Comparison of ENCODE assay signal across 8 cellular contexts in the genomic region with DNA sequence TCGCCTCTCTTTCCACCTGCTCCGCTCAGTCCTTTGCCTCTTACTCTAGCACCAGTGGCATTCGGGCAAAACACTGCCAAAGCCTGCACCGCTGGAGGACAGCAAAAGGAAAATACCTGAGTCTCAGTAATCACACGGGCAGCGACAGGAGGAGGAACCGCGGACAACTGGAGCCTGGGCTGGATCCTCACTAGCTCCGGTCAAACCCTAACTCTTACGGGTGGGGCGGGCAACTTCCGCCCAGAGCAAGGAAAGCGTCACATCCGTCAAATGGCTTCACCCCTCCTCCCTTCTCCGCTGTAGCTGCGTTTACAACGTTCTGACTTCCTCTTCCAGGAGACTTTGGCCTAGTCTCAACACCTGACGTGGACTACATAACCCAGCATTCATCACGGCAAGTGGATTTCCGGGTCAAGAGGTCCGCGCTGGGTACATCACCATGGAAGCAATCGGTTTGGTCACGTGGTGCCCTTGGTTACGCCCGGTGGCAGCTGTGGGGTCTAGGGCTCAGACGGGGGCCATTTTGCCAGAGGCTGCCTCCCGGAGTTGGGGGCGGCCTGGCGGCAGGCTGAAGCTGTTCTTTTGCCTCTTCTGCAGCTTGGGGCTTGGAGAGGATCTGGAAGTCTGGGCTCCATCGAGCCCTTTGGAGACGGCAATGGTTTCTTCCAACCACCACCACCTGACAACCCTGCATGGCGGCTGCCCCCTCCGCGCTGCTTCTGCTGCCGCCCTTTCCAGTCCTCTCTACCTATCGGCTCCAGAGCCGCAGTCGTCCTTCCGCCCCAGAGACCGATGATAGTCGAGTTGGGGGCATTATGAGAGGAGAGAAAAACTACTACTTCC. TPM values are rescaled to one million over a fixed set of nuclear protein-coding genes. Genes with fewer than 3 reads are reported as not detected.
DNase-seq lines count a peak whose midpoint lies in the region; ATAC-seq, FAIRE-seq and TF ChIP-seq lines count a peak whose summit lies in the region.

TSS of gene KLHL28 (minus strand) at position 218 of the 843 bp plus-strand sequence. CDS start 16,019 bp downstream, outside the sequence.
TSS of gene TOGARAM1 (plus strand) at position 461 of the 843 bp plus-strand sequence. CDS start at position 693, 232 bp downstream.

- H3K27me3 ChIP-seq in DOHH2 (ENCODE audit: control insufficient read depth, low read length), result no peaks in the 10 kb centered on the region
- H3K27me3 ChIP-seq in GM23248 (replicated peaks; ENCODE audit: insufficient read depth), result no peaks in the 10 kb centered on the region
- no peaks in the 10 kb centered on the region for H3K27me3 ChIP-seq in Karpas-422 (ENCODE audit: low read length)
- no peaks in the 10 kb centered on the region for H3K27me3 ChIP-seq in naive thymus-derived CD4-positive, alpha-beta T cell (ENCODE audit: control insufficient read depth in 2 of 2, insufficient read depth in 2 of 2, low read length in 2 of 2)

- DNase-seq in GM23248 (peak; percentile 100), Karpas-422 (peak; percentile 100), RCC 7860 (ENCODE audit: low spot score) (peak; percentile 94), fibroblast of mammary gland (ENCODE audit: low read depth) (peak; percentile 100)
- peak; percentile 96 for DNase-seq in activated T-helper 1 cell treated with anti-CD3 and anti-CD28 coated beads, Interleukin-12 subunit alpha, Interleukin-12 subunit beta, Interleukin-2, Interleukin-4 antibody, amounts not matched to agents 30 ng/mL and 10 ng/mL and 1 ng/mL, durations not matched to agents 14 hours and 24 hours and 36 hours (ENCODE audit: low spot score)
- DNase-seq in naive thymus-derived CD4-positive, alpha-beta T cell, result peak; percentile 79 to 100 (median 96)
- peak; percentile 98 for DNase-seq in stimulated activated naive B cell treated with anti-CD40 and anti-IgM and Interleukin-4, amounts not matched to agents 10 μg/mL and 1 μg/mL and 100 μg/mL, for 72 hours

- H3K4me3 ChIP-seq in DOHH2 (ENCODE audit: low read length) (peak within 1 kb of the TSS; percentile 96), GM23248 (peak within 1 kb of the TSS; percentile 95), Karpas-422 (ENCODE audit: low read length) (peak within 1 kb of the TSS; percentile 78), fibroblast of mammary gland (ENCODE audit: control insufficient read depth, low read depth, low read length) (peak within 1 kb of the TSS; percentile 94)
- H3K4me3 ChIP-seq in naive thymus-derived CD4-positive, alpha-beta T cell (ENCODE audit: low read length), result peak within 1 kb of the TSS; percentile 99

- no peaks in the 10 kb centered on the region for H3K9me3 ChIP-seq in DOHH2 (ENCODE audit: control insufficient read depth, insufficient read depth, low read length)
- no peaks in the 10 kb centered on the region for H3K9me3 ChIP-seq in GM23248 (ENCODE audit: low read depth)
- H3K9me3 ChIP-seq in Karpas-422 (ENCODE audit: low read length), result no peaks in the 10 kb centered on the region
- peaks cover 0 to 12% (median 11%) of the 10 kb centered on the region in 3 experiments for H3K9me3 ChIP-seq in naive thymus-derived CD4-positive, alpha-beta T cell (ENCODE audit: control insufficient read depth in 2 of 3, low read length in 3 of 3)

- FAIRE-seq in RCC 7860 (lab: Jason Lieb, UNC), result peak; percentile 82

- intact Hi-C loops in activated T-helper 1 cell treated with anti-CD3 and anti-CD28 coated beads, Interleukin-12 subunit alpha, Interleukin-12 subunit beta, Interleukin-2, Interleukin-4 antibody, amounts not matched to agents 30 ng/mL and 10 ng/mL and 1 ng/mL, durations not matched to agents 14 hours and 24 hours and 36 hours (cut with micrococcal nuclease), result loop anchor here (1.0 to 2.0 kb wide), 9 partner anchors 20 to 306 kb away; partner anchors contain the start of genes FANCM, MIS18BP1 and PRPF39
- intact Hi-C loops in naive thymus-derived CD4-positive, alpha-beta T cell (cut with micrococcal nuclease), result loop anchor here (1.0 to 5.0 kb wide), 8 partner anchors 18 to 306 kb away; partner anchors contain the start of genes FKBP3 (in 2 of the 2), MIS18BP1 (in 2 of the 2) and PRPF39 (in 2 of the 2)

- CTCF ChIA-PET in naive thymus-derived CD4-positive, alpha-beta T cell (lab: Charles Lee), result interaction anchor here (0.6 to 1.3 kb wide), 4 partner anchors 42 to 306 kb away, joined by 3 read pairs; partner anchors contain the start of gene FANCM

- H3K9me2 ChIP-seq in DOHH2 (replicated peaks; ENCODE audit: control insufficient read depth, low read length) (no peaks in the 10 kb centered on the region), GM23248 (ENCODE audit: insufficient read depth) (no peaks in the 10 kb centered on the region), Karpas-422 (replicated peaks; ENCODE audit: insufficient read depth, low read length) (no peaks in the 10 kb centered on the region)

- no peaks in the 10 kb centered on the region for H3K27me3 Mint-ChIP-seq in activated T-helper 1 cell treated with anti-CD3 and anti-CD28 coated beads, Interleukin-12 subunit alpha, Interleukin-12 subunit beta, Interleukin-2, Interleukin-4 antibody, amounts not matched to agents 30 ng/mL and 10 ng/mL and 1 ng/mL, durations not matched to agents 14 hours and 24 hours and 36 hours (ENCODE audit: insufficient read depth)
- no peaks in the 10 kb centered on the region for H3K27me3 Mint-ChIP-seq in naive thymus-derived CD4-positive, alpha-beta T cell
- no peaks in the 10 kb centered on the region for H3K27me3 Mint-ChIP-seq in stimulated activated naive B cell treated with anti-CD40 and anti-IgM and Interleukin-4, amounts not matched to agents 10 μg/mL and 1 μg/mL and 100 μg/mL, for 72 hours

- H3F3A ChIP-seq in DOHH2 (ENCODE audit: control insufficient read depth, insufficient read depth), result no peaks in the 10 kb centered on the region
- H3F3A ChIP-seq in GM23248 (ENCODE audit: insufficient read depth), result peaks cover 28% of the 10 kb centered on the region

- no peak within 1 kb of the TSS for H3K4me3 Mint-ChIP-seq in activated T-helper 1 cell treated with anti-CD3 and anti-CD28 coated beads, Interleukin-12 subunit alpha, Interleukin-12 subunit beta, Interleukin-2, Interleukin-4 antibody, amounts not matched to agents 30 ng/mL and 10 ng/mL and 1 ng/mL, durations not matched to agents 14 hours and 24 hours and 36 hours
- no peak within 1 kb of the TSS for H3K4me3 Mint-ChIP-seq in naive thymus-derived CD4-positive, alpha-beta T cell
- H3K4me3 Mint-ChIP-seq in stimulated activated naive B cell treated with anti-CD40 and anti-IgM and Interleukin-4, amounts not matched to agents 10 μg/mL and 1 μg/mL and 100 μg/mL, for 72 hours, result no peak within 1 kb of the TSS

- POLR2A ChIA-PET in naive thymus-derived CD4-positive, alpha-beta T cell (lab: Charles Lee), result interaction anchor here (0.5 to 4.1 kb wide), 20 partner anchors 10 to 291 kb away, joined by 3 to 64 read pairs (median 4); partner anchors contain the start of genes FANCM, FKBP3, MIS18BP1 and PRPF39

- peaks cover 28% of the 10 kb centered on the region for H3K4me1 ChIP-seq in DOHH2 (ENCODE audit: control insufficient read depth, low read length)
- peaks cover 45% of the 10 kb centered on the region for H3K4me1 ChIP-seq in GM23248 (ENCODE audit: insufficient read depth)
- peaks cover 42% of the 10 kb centered on the region for H3K4me1 ChIP-seq in Karpas-422 (ENCODE audit: low read length)
- peaks cover 34 to 48% of the 10 kb centered on the region in 2 donors for H3K4me1 ChIP-seq in naive thymus-derived CD4-positive, alpha-beta T cell (ENCODE audit: control insufficient read depth in 2 of 2, insufficient read depth in 2 of 2, low read length in 2 of 2)

- peak within 1 kb of the TSS; percentile 81 for H3K4me2 ChIP-seq in DOHH2 (ENCODE audit: low read length)
- peak within 1 kb of the TSS; percentile 98 for H3K4me2 ChIP-seq in GM23248 (ENCODE audit: unreplicated experiment)
- H3K4me2 ChIP-seq in Karpas-422 (ENCODE audit: low read depth, low read length, poor library complexity, severe bottlenecking), result peak within 1 kb of the TSS; percentile 88

- H2AFZ ChIP-seq in GM23248, result peak within 1 kb of the TSS; percentile 96
- peak within 1 kb of the TSS; percentile 46; the same call in 1 of the 2 replicates for H2AFZ ChIP-seq in Karpas-422 (ENCODE audit: low read length)

- TF ChIP-seq CTCF in DOHH2 (IDR thresholded peaks at IDR 0.05; ENCODE audit: low read depth, low read length, poor library complexity, severe bottlenecking), result no peak
- no peak for TF ChIP-seq CTCF in fibroblast of mammary gland (conservative IDR thresholded peaks at IDR 0.05; ENCODE audit: control insufficient read depth, insufficient read depth, low read depth, low read length)

- H3K27ac Mint-ChIP-seq in activated T-helper 1 cell treated with anti-CD3 and anti-CD28 coated beads, Interleukin-12 subunit alpha, Interleukin-12 subunit beta, Interleukin-2, Interleukin-4 antibody, amounts not matched to agents 30 ng/mL and 10 ng/mL and 1 ng/mL, durations not matched to agents 14 hours and 24 hours and 36 hours, result no peak within 1 kb of the TSS
- H3K27ac Mint-ChIP-seq in naive thymus-derived CD4-positive, alpha-beta T cell, result peak within 1 kb of the TSS in 1 of 9 donors; percentile 40
- H3K27ac Mint-ChIP-seq in stimulated activated naive B cell treated with anti-CD40 and anti-IgM and Interleukin-4, amounts not matched to agents 10 μg/mL and 1 μg/mL and 100 μg/mL, for 72 hours, result no peak within 1 kb of the TSS

- H3K9me3 Mint-ChIP-seq in activated T-helper 1 cell treated with anti-CD3 and anti-CD28 coated beads, Interleukin-12 subunit alpha, Interleukin-12 subunit beta, Interleukin-2, Interleukin-4 antibody, amounts not matched to agents 30 ng/mL and 10 ng/mL and 1 ng/mL, durations not matched to agents 14 hours and 24 hours and 36 hours, result no peaks in the 10 kb centered on the region
- H3K9me3 Mint-ChIP-seq in naive thymus-derived CD4-positive, alpha-beta T cell, result peaks cover 0 to 42% (median 22%) of the 10 kb centered on the region in 11 donors
- H3K9me3 Mint-ChIP-seq in stimulated activated naive B cell treated with anti-CD40 and anti-IgM and Interleukin-4, amounts not matched to agents 10 μg/mL and 1 μg/mL and 100 μg/mL, for 72 hours, result no peaks in the 10 kb centered on the region

- H3K36me3 ChIP-seq in DOHH2 (ENCODE audit: control insufficient read depth, low read length) (peaks cover 12% of the 10 kb centered on the region), GM23248 (ENCODE audit: low read depth) (no peaks in the 10 kb centered on the region), Karpas-422 (ENCODE audit: insufficient read depth, low read length) (peaks cover 6% of the 10 kb centered on the region)
- peaks cover 0 to 5% (median 0%) of the 10 kb centered on the region in 3 experiments for H3K36me3 ChIP-seq in naive thymus-derived CD4-positive, alpha-beta T cell (ENCODE audit: control insufficient read depth in 2 of 3, insufficient read depth in 3 of 3, low read length in 3 of 3)

- H3K4me1 Mint-ChIP-seq in activated T-helper 1 cell treated with anti-CD3 and anti-CD28 coated beads, Interleukin-12 subunit alpha, Interleukin-12 subunit beta, Interleukin-2, Interleukin-4 antibody, amounts not matched to agents 30 ng/mL and 10 ng/mL and 1 ng/mL, durations not matched to agents 14 hours and 24 hours and 36 hours (ENCODE audit: low read depth), result peaks cover 42% of the 10 kb centered on the region
- peaks cover 33 to 68% (median 54%) of the 10 kb centered on the region in 7 donors for H3K4me1 Mint-ChIP-seq in naive thymus-derived CD4-positive, alpha-beta T cell
- peaks cover 21 to 35% of the 10 kb centered on the region in 2 donors for H3K4me1 Mint-ChIP-seq in stimulated activated naive B cell treated with anti-CD40 and anti-IgM and Interleukin-4, amounts not matched to agents 10 μg/mL and 1 μg/mL and 100 μg/mL, for 72 hours

- peak; percentile 95 for ATAC-seq in naive thymus-derived CD4-positive, alpha-beta T cell
- ATAC-seq in stimulated activated naive B cell treated with anti-CD40 and anti-IgM and Interleukin-4, amounts not matched to agents 10 μg/mL and 1 μg/mL and 100 μg/mL, for 72 hours (replicated peaks), result peak; percentile 94 to 95

- H3K79me2 ChIP-seq in DOHH2 (ENCODE audit: control insufficient read depth, low read length), result peaks cover 96% of the 10 kb centered on the region
- H3K79me2 ChIP-seq in GM23248 (ENCODE audit: insufficient read depth), result peaks cover 95% of the 10 kb centered on the region
- peaks cover 95% of the 10 kb centered on the region for H3K79me2 ChIP-seq in Karpas-422 (ENCODE audit: low read length)

- H4K20me1 ChIP-seq in DOHH2 (ENCODE audit: control insufficient read depth, insufficient read depth, low read depth, low read length) (peaks cover 2% of the 10 kb centered on the region; the same call in 1 of the 2 replicates), GM23248 (ENCODE audit: insufficient read depth) (no peaks in the 10 kb centered on the region; the same call in 1 of the 2 replicates), Karpas-422 (ENCODE audit: insufficient read depth, low read depth, low read length) (peaks cover 4% of the 10 kb centered on the region; the same call in 1 of the 2 replicates)

- H3K9ac ChIP-seq in GM23248, result peak within 1 kb of the TSS; percentile 93
- H3K9ac ChIP-seq in Karpas-422 (ENCODE audit: low read length), result peak within 1 kb of the TSS; percentile 80

- 0 to 1% methylated on average over 41 to 42 of the region's 42 CpGs for WGBS in GM23248 (ENCODE audit: low coverage in 1 of 2, low lambda C conversion rate in 2 of 2, missing lambda C conversion rate in 2 of 2), 2 experiments

- in situ Hi-C loops in GM23248 (cut with MboI), result no loop called here

- peaks cover 11% of the 10 kb centered on the region for H3K36me3 Mint-ChIP-seq in activated T-helper 1 cell treated with anti-CD3 and anti-CD28 coated beads, Interleukin-12 subunit alpha, Interleukin-12 subunit beta, Interleukin-2, Interleukin-4 antibody, amounts not matched to agents 30 ng/mL and 10 ng/mL and 1 ng/mL, durations not matched to agents 14 hours and 24 hours and 36 hours (ENCODE audit: low read depth)
- peaks cover 10 to 21% (median 15%) of the 10 kb centered on the region in 5 donors for H3K36me3 Mint-ChIP-seq in naive thymus-derived CD4-positive, alpha-beta T cell
- H3K36me3 Mint-ChIP-seq in stimulated activated naive B cell treated with anti-CD40 and anti-IgM and Interleukin-4, amounts not matched to agents 10 μg/mL and 1 μg/mL and 100 μg/mL, for 72 hours, result peaks cover 15 to 21% of the 10 kb centered on the region in 2 donors

- H3K27ac ChIP-seq in DOHH2 (ENCODE audit: low read depth, low read length) (peak within 1 kb of the TSS; percentile 65), GM23248 (peak within 1 kb of the TSS; percentile 90), Karpas-422 (ENCODE audit: low read length) (peak within 1 kb of the TSS; percentile 65)
- peak within 1 kb of the TSS; percentile 91 for H3K27ac ChIP-seq in naive thymus-derived CD4-positive, alpha-beta T cell (ENCODE audit: low read depth, low read length)

RNA-seq across cellular contexts. Expression of gene KLHL28, which starts in this region (rescaled TPM):
- 10.3 and 11.9 TPM in 2 replicates for total RNA-seq in GM23248 (2014; rRNA removed; shearing (Covaris generic))
- polyA plus RNA-seq in GM23248 (2016; fragmentation: Nextera tagmentation; extraction: Ambion mirVana), result 10.9 and 13.1 TPM in 2 replicates
- total RNA-seq in Karpas-422 (2014; rRNA removed; shearing (Covaris generic); ENCODE audit: low replicate concordance), result 12.8 and 31.4 TPM in 2 replicates
- total RNA-seq in activated T-helper 1 cell treated with anti-CD3 and anti-CD28 coated beads, Interleukin-12 subunit alpha, Interleukin-12 subunit beta, Interleukin-2, Interleukin-4 antibody, amounts not matched to agents 30 ng/mL and 10 ng/mL and 1 ng/mL, durations not matched to agents 14 hours and 24 hours and 36 hours, result 15.9 and 16.9 TPM in 2 replicates
- total RNA-seq in naive thymus-derived CD4-positive, alpha-beta T cell, result 10 to 100 TPM; 22.1 to 50.2 (median 41.4) TPM
- 10 to 100 TPM; 41.0 to 48.9 TPM for polyA plus RNA-seq in naive thymus-derived CD4-positive, alpha-beta T cell

RNA-seq across cellular contexts. Expression of gene TOGARAM1, which starts in this region (rescaled TPM):
- total RNA-seq in GM23248 (2014; rRNA removed; shearing (Covaris generic)), result 12.2 and 14.4 TPM in 2 replicates
- 8.7 and 10.5 TPM in 2 replicates for polyA plus RNA-seq in GM23248 (2016; fragmentation: Nextera tagmentation; extraction: Ambion mirVana)
- total RNA-seq in Karpas-422 (2014; rRNA removed; shearing (Covaris generic); ENCODE audit: low replicate concordance), result 21.5 and 34.2 TPM in 2 replicates
- 9.3 TPM in 2 replicates for total RNA-seq in activated T-helper 1 cell treated with anti-CD3 and anti-CD28 coated beads, Interleukin-12 subunit alpha, Interleukin-12 subunit beta, Interleukin-2, Interleukin-4 antibody, amounts not matched to agents 30 ng/mL and 10 ng/mL and 1 ng/mL, durations not matched to agents 14 hours and 24 hours and 36 hours
- 10 to 100 TPM; 11.0 to 17.5 (median 15.0) TPM for total RNA-seq in naive thymus-derived CD4-positive, alpha-beta T cell
- polyA plus RNA-seq in naive thymus-derived CD4-positive, alpha-beta T cell, result 10 to 100 TPM in 1 of 2 donors, 1 to 10 TPM in 1; 8.7 to 12.0 TPM

Comparison
In these comparisons a context has a peak if more than half of its experiments do, and no peak if none do; other contexts are left out.
1. Peak in every context shown above with its lines: DNase-seq, ATAC-seq, H3K4me3 ChIP-seq and H3K27ac ChIP-seq.